In the genomic region with DNA sequence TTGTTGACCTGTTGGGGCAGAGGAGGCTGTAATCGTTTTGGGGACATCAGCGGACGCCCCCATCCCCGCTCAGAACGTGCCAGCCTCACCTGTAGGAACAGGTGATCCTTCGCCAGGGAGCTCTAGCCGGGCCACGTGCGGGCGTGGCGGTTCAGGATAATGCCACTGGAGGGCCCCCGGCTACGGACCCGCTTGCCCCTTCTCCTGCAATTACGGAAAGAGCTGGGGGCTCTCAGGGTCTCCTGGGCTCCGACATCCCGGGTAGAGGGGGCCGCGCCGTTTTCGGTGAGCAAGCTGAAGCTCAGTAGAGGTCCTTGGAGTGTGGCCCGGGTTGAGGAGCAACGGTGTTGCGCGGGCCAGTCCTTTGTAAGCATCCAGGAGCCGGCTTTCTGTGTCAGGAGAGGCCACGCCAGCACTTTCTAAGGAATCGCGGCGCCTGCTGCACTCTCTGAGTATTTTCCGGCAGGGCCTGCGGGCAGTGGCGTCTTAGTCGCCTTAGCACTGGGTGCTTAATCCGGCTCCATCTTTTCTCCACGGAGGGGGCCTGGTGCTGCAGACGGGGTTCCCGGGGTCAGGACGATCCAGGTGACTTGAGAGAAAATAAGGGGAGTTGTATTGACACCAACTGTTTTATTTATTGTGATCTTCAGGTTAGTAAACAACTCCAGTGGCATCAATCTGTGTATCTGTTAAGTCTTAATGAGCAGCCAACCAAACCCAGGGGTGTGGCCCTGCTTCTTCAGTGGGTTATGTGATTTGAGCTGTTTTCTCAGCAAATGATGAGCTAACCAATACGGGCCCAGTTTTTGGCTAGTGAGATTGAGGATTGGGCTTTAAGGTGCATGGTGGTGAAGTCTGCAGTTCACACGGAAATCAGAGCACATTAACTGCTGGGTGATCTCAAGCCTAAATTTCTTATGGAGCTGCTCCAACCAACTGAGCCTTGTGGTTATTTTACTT, we compare ENCODE assay signal across 8 cellular contexts. TPM values are rescaled to one million over a fixed set of nuclear protein-coding genes. Genes with fewer than 3 reads are reported as not detected.
A peak's percentile ranks its signal among the peaks of the same experiment; 100 is the strongest.
DNase-seq lines count a peak whose midpoint lies in the region; ATAC-seq and TF ChIP-seq lines count a peak whose summit lies in the region.

No MANE protein-coding gene starts in this region.

- TF ChIP-seq CTCF in ovary (IDR thresholded peaks at IDR 0.05): no peak
- no peak for TF ChIP-seq CTCF in GM10266 (IDR thresholded peaks at IDR 0.05; ENCODE audit: control insufficient read depth, insufficient read depth, low read depth, missing control alignments)

- H3K4me1 Mint-ChIP-seq in activated naive CD8-positive, alpha-beta T cell treated with anti-CD3 and anti-CD28 coated beads, Interleukin-2, amount 10 ng/mL, durations not matched to agents 7 days and 5 days: peaks cover 11% of the 10 kb centered on the region

- no peaks in the 10 kb centered on the region for H3K36me3 Mint-ChIP-seq in activated naive CD8-positive, alpha-beta T cell treated with anti-CD3 and anti-CD28 coated beads, Interleukin-2, amount 10 ng/mL, durations not matched to agents 7 days and 5 days

- POLR2A ChIA-PET in activated naive CD8-positive, alpha-beta T cell treated with anti-CD3 and anti-CD28 coated beads, Interleukin-2, amount 10 ng/mL, durations not matched to agents 7 days and 5 days (lab: Charles Lee): interaction anchor here (0.5 kb wide), 1 partner anchor 21 kb away, joined by 3 read pairs; no protein-coding TSS in a partner anchor

- TF ChIP-seq POLR2A in ovary (IDR thresholded peaks at IDR 0.05): no peak

- intact Hi-C loops in Right ventricle myocardium superior (cut with DNase I): no loop called here
- intact Hi-C loops in ovary (cut with DNase I): loop anchor here in 1 of 4 donors (10.0 kb wide), 1 partner anchor 48 kb away; no protein-coding TSS in a partner anchor

- H3K4me3 ChIP-seq in ovary: peak overlapping the region; percentile 55

- H3K9me3 Mint-ChIP-seq in activated naive CD8-positive, alpha-beta T cell treated with anti-CD3 and anti-CD28 coated beads, Interleukin-2, amount 10 ng/mL, durations not matched to agents 7 days and 5 days: no peaks in the 10 kb centered on the region

- H3K9me3 ChIP-seq in ovary: no peaks in the 10 kb centered on the region

- H3K27ac ChIP-seq in ovary: peak overlapping the region in 1 of 2 donors; percentile 26

- peak; percentile 44 to 71 for DNase-seq in NCI-H2081 (lab: John Stamatoyannopoulos, UW)
- no peak for DNase-seq in NCI-H2081 treated with DMSO at 0.1 percent for 48 hours (lab: John Stamatoyannopoulos, UW)
- DNase-seq in NCI-H2171 (lab: John Stamatoyannopoulos, UW): peak; percentile 67
- DNase-seq in activated naive CD8-positive, alpha-beta T cell treated with anti-CD3 and anti-CD28 coated beads, Interleukin-2, amount 10 ng/mL, durations not matched to agents 7 days and 5 days: peak; percentile 38
- DNase-seq in Right ventricle myocardium superior: peak; percentile 50
- peak; percentile 41 to 62 (median 51) for DNase-seq in ovary
- DNase-seq in GM10266 (ENCODE audit: extremely low spot score): no peak

- TF ChIP-seq EP300 in ovary (IDR thresholded peaks at IDR 0.05): no peak

- peak overlapping the region; percentile 83 for H3K4me3 Mint-ChIP-seq in activated naive CD8-positive, alpha-beta T cell treated with anti-CD3 and anti-CD28 coated beads, Interleukin-2, amount 10 ng/mL, durations not matched to agents 7 days and 5 days

- peak overlapping the region; percentile 19 for H3K27ac Mint-ChIP-seq in activated naive CD8-positive, alpha-beta T cell treated with anti-CD3 and anti-CD28 coated beads, Interleukin-2, amount 10 ng/mL, durations not matched to agents 7 days and 5 days

- no peaks in the 10 kb centered on the region for H3K36me3 ChIP-seq in ovary

- peaks cover 4% of the 10 kb centered on the region for H3K4me1 ChIP-seq in ovary (ENCODE audit: insufficient read depth)

- H3K27me3 ChIP-seq in ovary: no peaks in the 10 kb centered on the region

- peaks cover 66% of the 10 kb centered on the region for H3K27me3 Mint-ChIP-seq in activated naive CD8-positive, alpha-beta T cell treated with anti-CD3 and anti-CD28 coated beads, Interleukin-2, amount 10 ng/mL, durations not matched to agents 7 days and 5 days

- ATAC-seq in activated naive CD8-positive, alpha-beta T cell treated with anti-CD3 and anti-CD28 coated beads, Interleukin-2, amount 10 ng/mL, durations not matched to agents 7 days and 5 days (ENCODE audit: low read depth): no peak
- ATAC-seq in Right ventricle myocardium superior (ENCODE audit: poor library complexity) (no peak), HG03280 (IDR thresholded peaks at IDR 0.05; ENCODE audit: unreplicated experiment) (no peak)

- 4 to 9% (median 7%) methylated on average over 41 of the region's 41 CpGs for WGBS in ovary, 3 donors

RNA-seq across cellular contexts. Expression of gene MTCL1, which starts 1.9 kb away (rescaled TPM):
- under 1 TPM; 0.43 to 0.69 TPM for total RNA-seq in activated naive CD8-positive, alpha-beta T cell treated with anti-CD3 and anti-CD28 coated beads, Interleukin-2, amount 10 ng/mL, durations not matched to agents 7 days and 5 days
- total RNA-seq in Right ventricle myocardium superior (9.0 TPM), ovary (1 to 10 TPM; 4.5 to 9.6 (median 7.3) TPM)
- polyA plus RNA-seq in ovary: 1 to 10 TPM; 2.2 to 6.5 TPM

Comparison
In these comparisons a context has a peak if more than half of its experiments do, and no peak if none do; other contexts are left out.
1. DNase-seq: peak in NCI-H2081 (2 of 2), NCI-H2171 (single experiment), activated naive CD8-positive, alpha-beta T cell treated with anti-CD3 and anti-CD28 coated beads, Interleukin-2, amount 10 ng/mL, durations not matched to agents 7 days and 5 days (single experiment), Right ventricle myocardium superior (single experiment) and ovary (5 of 5); none in NCI-H2081 treated with DMSO at 0.1 percent for 48 hours (single experiment) and GM10266 (single experiment).